ENCODE assay signal across 9 cellular contexts in genomic region chr1:209692745-209693504, GRCh38. TPM values are rescaled to one million over a fixed set of nuclear protein-coding genes. Genes with fewer than 3 reads are reported as not detected.
DNase-seq lines count a peak whose midpoint lies in the region; ATAC-seq and TF ChIP-seq lines count a peak whose summit lies in the region.
"Had no signal": no experiment of that assay in that cellular context is flagged by ENCODE, and none has a peak within 500 bp of the region (broad histone marks: within the 10 kb centered on the region; RNA-seq: fewer than 3 reads in every experiment).

No MANE protein-coding gene starts in this region.

- no peaks in the 10 kb centered on the region for H3K27me3 ChIP-seq in GM06990 (replicated peaks; ENCODE audit: control insufficient read depth, insufficient read depth, low read length)

- TF ChIP-seq CTCF in GM06990 (IDR thresholded peaks at IDR 0.05; ENCODE audit: insufficient read depth, low read length, poor library complexity, severe bottlenecking) = peak; percentile 73

- H3K4me3 ChIP-seq in GM06990 (replicated peaks; ENCODE audit: low read depth, low read length) = no peak overlapping the region

- no peaks in the 10 kb centered on the region for H3K36me3 ChIP-seq in GM06990 (ENCODE audit: control insufficient read depth, insufficient read depth, low read length)

- intact Hi-C loops in left colon (cut with DNase I, micrococcal nuclease) = loop anchor here in 1 of 2 donors (5.0 to 10.0 kb wide), 3 partner anchors 58 to 116 kb away; no protein-coding TSS in a partner anchor

- ATAC-seq in HG02981 (IDR thresholded peaks at IDR 0.05; ENCODE audit: unreplicated experiment) (peak; percentile 77), left colon (peak; percentile 68), HG02973 (IDR thresholded peaks at IDR 0.05; ENCODE audit: unreplicated experiment) (no peak)

- DNase-seq in GM06990 (ENCODE audit: extremely low read depth, insufficient read length) (no peak), NCI-H226 (peak; percentile 22), cerebellum (ENCODE audit: low spot score) (peak; percentile 69), left colon (peak; percentile 63 to 82)
- DNase-seq in activated CD4-positive, CD25-positive, alpha-beta regulatory T cell treated with anti-CD3 and anti-CD28 coated beads, Interleukin-2, amount 50 U/mL, for 72 hours = peak; percentile 70
- DNase-seq in stimulated activated CD4-positive, alpha-beta T cell treated with anti-CD3 and anti-CD28 coated beads, Interleukin-2, amount 100 ng/mL, for 4 hours (ENCODE audit: low read depth) = peak; percentile 46

RNA-seq across cellular contexts. Expression of gene HSD11B1, which starts 11.7 kb away (rescaled TPM):
- total RNA-seq in cerebellum = not detected
- total RNA-seq in left colon = under 1 TPM; 0.61 to 0.87 TPM
- total RNA-seq: skeletal muscle tissue had no signal

RNA-seq across cellular contexts. Expression of gene G0S2, which starts 17.7 kb away (rescaled TPM):
- total RNA-seq in cerebellum (1.2 TPM), left colon (1 to 10 TPM; 4.4 to 5.9 TPM)

RNA-seq across cellular contexts. Expression of gene LAMB3, which starts 40.7 kb away (rescaled TPM):
- total RNA-seq in cerebellum (1.00 TPM), left colon (100 to 1,000 TPM in 1 of 2 donors, 10 to 100 TPM in 1; 85.2 to 136 TPM)

Comparison
In these comparisons a context has a peak if more than half of its experiments do, and no peak if none do; other contexts are left out.
1. RNA of gene LAMB3, which starts 40.7 kb away (total RNA-seq): 85.2 to 136 TPM in left colon; 1.00 TPM in cerebellum (single experiment); every median in the first group is over 10 times any median in the second.